Comparison of ENCODE assay signal across 30 cellular contexts in genomic region chr4:161133877-161134276, GRCh38.
"Had no signal": no experiment of that assay in that cellular context is flagged by ENCODE, and none has a peak within 500 bp of the region (broad histone marks: within the 10 kb centered on the region; RNA-seq: fewer than 3 reads in every experiment).

No MANE protein-coding gene starts in this region.

- H3K36me3 ChIP-seq: gastrocnemius medialis, ovary, prostate gland, thoracic aorta, uterus, WERI-Rb-1 had no signal

- FAIRE-seq: colon, keratinocyte had no signal

- H3K36me3 Mint-ChIP-seq: activated naive CD4-positive, alpha-beta T cell treated with anti-CD3 and anti-CD28 coated beads, Interleukin-2, amount 50 U/mL, for 24 hours; natural killer cell; stimulated activated effector memory CD8-positive, alpha-beta T cell treated with anti-CD3 and anti-CD28 coated beads, Interleukin-12 subunit alpha, Interleukin-12 subunit beta, amount 100 ng/mL, for 72 hours had no signal

- H3K27me3 ChIP-seq: gastrocnemius medialis, ovary, uterus had no signal

- H3K9me3 Mint-ChIP-seq: activated CD8-positive, alpha-beta T cell treated with anti-CD3 and anti-CD28 coated beads for 36 hours; activated naive CD4-positive, alpha-beta T cell treated with anti-CD3 and anti-CD28 coated beads, Interleukin-2, amount 50 U/mL, for 24 hours; activated T-cell treated with anti-CD3 and anti-CD28 coated beads, Interleukin-2, amount 50 U/mL, for 4 hours; stimulated activated naive CD8-positive, alpha-beta T cell treated with anti-CD3 and anti-CD28 coated beads, Interleukin-15, Interleukin-2, amounts not matched to agents 100 ng/mL and 50 ng/mL, for 24 hours had no signal

- H3K4me3 Mint-ChIP-seq: activated CD8-positive, alpha-beta T cell treated with anti-CD3 and anti-CD28 coated beads for 36 hours; activated naive CD4-positive, alpha-beta T cell treated with anti-CD3 and anti-CD28 coated beads, Interleukin-2, amount 50 U/mL, for 24 hours; activated T-cell treated with anti-CD3 and anti-CD28 coated beads, Interleukin-2, amount 50 U/mL, for 4 hours; natural killer cell; stimulated activated effector memory CD8-positive, alpha-beta T cell treated with anti-CD3 and anti-CD28 coated beads, Interleukin-12 subunit alpha, Interleukin-12 subunit beta, amount 100 ng/mL, for 72 hours; stimulated activated naive CD8-positive, alpha-beta T cell treated with anti-CD3 and anti-CD28 coated beads, Interleukin-15, Interleukin-2, amounts not matched to agents 100 ng/mL and 50 ng/mL, for 24 hours; T-helper 17 cell had no signal

- H3K4me3 ChIP-seq: gastrocnemius medialis, ovary, prostate gland, skin epidermis, thoracic aorta, uterus had no signal

- H3K27ac Mint-ChIP-seq: activated CD8-positive, alpha-beta T cell treated with anti-CD3 and anti-CD28 coated beads for 36 hours; activated naive CD4-positive, alpha-beta T cell treated with anti-CD3 and anti-CD28 coated beads, Interleukin-2, amount 50 U/mL, for 24 hours; activated T-helper 2 cell treated with anti-CD3 and anti-CD28 coated beads, Interferon-gamma antibody, Interleukin-2, Interleukin-4, amounts not matched to agents 10 μg/mL and 5 μg/mL and 100 μg/mL, durations not matched to agents 14 hours and 24 hours and 36 hours; natural killer cell; stimulated activated effector memory CD8-positive, alpha-beta T cell treated with anti-CD3 and anti-CD28 coated beads, Interleukin-12 subunit alpha, Interleukin-12 subunit beta, amount 100 ng/mL, for 72 hours; stimulated activated naive CD8-positive, alpha-beta T cell treated with anti-CD3 and anti-CD28 coated beads, Interleukin-15, Interleukin-2, amounts not matched to agents 100 ng/mL and 50 ng/mL, for 24 hours; T-helper 17 cell had no signal

- DNase-seq: activated CD4-positive, alpha-beta T cell treated with anti-CD3 and anti-CD28 coated beads, Interleukin-2, amount 50 U/mL, for 1 hour; activated CD4-positive, CD25-positive, alpha-beta regulatory T cell treated with anti-CD3 and anti-CD28 coated beads, Interleukin-2, amount 50 U/mL, for 72 hours; activated CD8-positive, alpha-beta T cell treated with anti-CD3 and anti-CD28 coated beads for 36 hours; activated T-cell treated with anti-CD3 and anti-CD28 coated beads, Interleukin-2, amount 50 U/mL, for 4 hours; dermis blood vessel endothelial cell; effector CD8-positive, alpha-beta T cell; gastrocnemius medialis; hippocampal formation; left cardiac atrium; left ventricle myocardium superior; mammary epithelial cell; natural killer cell; ovary; retina; stimulated activated CD4-positive, alpha-beta T cell treated with anti-CD3 and anti-CD28 coated beads, Interleukin-4, amount 100 ng/mL, for 24 hours; T-helper 17 cell; T1000; trophoblast cell; uterus; WERI-Rb-1 had no signal

- H3K27ac ChIP-seq: gastrocnemius medialis, ovary, prostate gland, skin epidermis, thoracic aorta, uterus, WERI-Rb-1 had no signal

- ATAC-seq: activated CD8-positive, alpha-beta T cell treated with anti-CD3 and anti-CD28 coated beads for 36 hours; activated T-cell treated with anti-CD3 and anti-CD28 coated beads, Interleukin-2, amount 50 U/mL, for 4 hours; gastrocnemius medialis; left cardiac atrium; left ventricle myocardium superior; natural killer cell; sciatic nerve; stimulated activated effector memory CD8-positive, alpha-beta T cell treated with anti-CD3 and anti-CD28 coated beads, Interleukin-12 subunit alpha, Interleukin-12 subunit beta, amount 100 ng/mL, for 72 hours; T-helper 17 cell had no signal

- H3K27me3 Mint-ChIP-seq: activated CD8-positive, alpha-beta T cell treated with anti-CD3 and anti-CD28 coated beads for 36 hours; activated naive CD4-positive, alpha-beta T cell treated with anti-CD3 and anti-CD28 coated beads, Interleukin-2, amount 50 U/mL, for 24 hours; stimulated activated naive CD8-positive, alpha-beta T cell treated with anti-CD3 and anti-CD28 coated beads, Interleukin-15, Interleukin-2, amounts not matched to agents 100 ng/mL and 50 ng/mL, for 24 hours; T-helper 17 cell had no signal

- H3K4me1 Mint-ChIP-seq: activated naive CD4-positive, alpha-beta T cell treated with anti-CD3 and anti-CD28 coated beads, Interleukin-2, amount 50 U/mL, for 24 hours; natural killer cell; stimulated activated effector memory CD8-positive, alpha-beta T cell treated with anti-CD3 and anti-CD28 coated beads, Interleukin-12 subunit alpha, Interleukin-12 subunit beta, amount 100 ng/mL, for 72 hours; T-helper 17 cell had no signal

- H3K9me3 ChIP-seq: gastrocnemius medialis, prostate gland, thoracic aorta, uterus had no signal

- H3K4me1 ChIP-seq: gastrocnemius medialis, prostate gland, uterus had no signal
